Comparison of ENCODE assay signal across 31 cellular contexts in genomic region chrY:12826791-12827190, GRCh38.
DNase-seq lines count a peak whose midpoint lies in the region; ATAC-seq, FAIRE-seq and TF ChIP-seq lines count a peak whose summit lies in the region.
"Had no signal": no experiment of that assay in that cellular context is flagged by ENCODE, and none has a peak within 500 bp of the region (broad histone marks: within the 10 kb centered on the region; RNA-seq: fewer than 3 reads in every experiment).

No MANE protein-coding gene starts in this region.

- H3K9ac ChIP-seq in astrocyte (ENCODE audit: low read length), result no peak overlapping the region
- H3K9ac ChIP-seq: neural progenitor cell, parathyroid adenoma had no signal

- no peak for ATAC-seq in HG03378 (IDR thresholded peaks at IDR 0.05; ENCODE audit: unreplicated experiment)
- ATAC-seq: gastrocnemius medialis; GM12878; stimulated activated naive CD8-positive, alpha-beta T cell treated with anti-CD3 and anti-CD28 coated beads, Interleukin-15, Interleukin-2, amounts not matched to agents 100 U/mL and 50 U/mL, for 24 hours; WTC11 had no signal

- H3K4me1 Mint-ChIP-seq in astrocyte (ENCODE audit: low read depth, unreplicated experiment), result peaks cover 10% of the 10 kb centered on the region
- H3K4me1 Mint-ChIP-seq in activated CD4-positive, alpha-beta memory T cell treated with anti-CD3 and anti-CD28 coated beads, Interleukin-2, amount 10 ng/mL, durations not matched to agents 7 days and 5 days, result no peaks in the 10 kb centered on the region
- H3K4me1 Mint-ChIP-seq: activated CD4-positive, alpha-beta T cell treated with anti-CD3 and anti-CD28 coated beads, Interleukin-2, amount 10 ng/mL, durations not matched to agents 7 days and 5 days; activated naive CD8-positive, alpha-beta T cell treated with anti-CD3 and anti-CD28 coated beads for 36 hours; CD4-positive, CD25-positive, alpha-beta regulatory T cell; neural progenitor cell; WTC11 had no signal

- no peaks in the 10 kb centered on the region for H3K36me3 ChIP-seq in astrocyte (ENCODE audit: insufficient read depth, low read length)
- H3K36me3 ChIP-seq: ascending aorta, gastrocnemius medialis, neural progenitor cell, SJSA1 had no signal

- FAIRE-seq in astrocyte (lab: Jason Lieb, UNC), result no peak
- FAIRE-seq: GM12878 had no signal

- H3K9me3 Mint-ChIP-seq in astrocyte (ENCODE audit: unreplicated experiment), result no peaks in the 10 kb centered on the region
- H3K9me3 Mint-ChIP-seq in activated CD4-positive, alpha-beta memory T cell treated with anti-CD3 and anti-CD28 coated beads, Interleukin-2, amount 10 ng/mL, durations not matched to agents 7 days and 5 days, result no peaks in the 10 kb centered on the region
- H3K9me3 Mint-ChIP-seq: activated CD4-positive, alpha-beta T cell treated with anti-CD3 and anti-CD28 coated beads, Interleukin-2, amount 10 ng/mL, durations not matched to agents 7 days and 5 days; activated naive CD8-positive, alpha-beta T cell treated with anti-CD3 and anti-CD28 coated beads for 36 hours; activated T-cell treated with anti-CD3 and anti-CD28 coated beads, Interleukin-2, amount 50 U/mL, for 24 hours; CD4-positive, CD25-positive, alpha-beta regulatory T cell; dendritic cell treated with granulocyte-macrophage colony-stimulating factor and Interleukin-4, amounts not matched to agents 40 ng/mL and 50 ng/mL, for 4 days; neural progenitor cell; WTC11 had no signal

- H3K27ac ChIP-seq in astrocyte (ENCODE audit: low read depth, low read length), result no peak overlapping the region
- H3K27ac ChIP-seq: 22Rv1, ascending aorta, esophagus muscularis mucosa, gastrocnemius medialis, neural progenitor cell, parathyroid adenoma, SJSA1, testis had no signal

- no peaks in the 10 kb centered on the region for H3K9me3 ChIP-seq in astrocyte (ENCODE audit: insufficient read depth, low read depth, low read length)
- H3K9me3 ChIP-seq: ascending aorta, esophagus muscularis mucosa, gastrocnemius medialis, SJSA1, testis had no signal

- H3K27me3 Mint-ChIP-seq in astrocyte (ENCODE audit: low read depth, unreplicated experiment), result no peaks in the 10 kb centered on the region
- no peaks in the 10 kb centered on the region for H3K27me3 Mint-ChIP-seq in activated CD4-positive, alpha-beta memory T cell treated with anti-CD3 and anti-CD28 coated beads, Interleukin-2, amount 10 ng/mL, durations not matched to agents 7 days and 5 days
- H3K27me3 Mint-ChIP-seq: activated CD4-positive, alpha-beta T cell treated with anti-CD3 and anti-CD28 coated beads, Interleukin-2, amount 10 ng/mL, durations not matched to agents 7 days and 5 days; activated naive CD8-positive, alpha-beta T cell treated with anti-CD3 and anti-CD28 coated beads for 36 hours; activated T-cell treated with anti-CD3 and anti-CD28 coated beads, Interleukin-2, amount 50 U/mL, for 24 hours; CD4-positive, CD25-positive, alpha-beta regulatory T cell; dendritic cell treated with granulocyte-macrophage colony-stimulating factor and Interleukin-4, amounts not matched to agents 40 ng/mL and 50 ng/mL, for 4 days had no signal

- no peaks in the 10 kb centered on the region for H3K4me1 ChIP-seq in astrocyte (ENCODE audit: insufficient read depth, low read length)
- H3K4me1 ChIP-seq: ascending aorta, esophagus muscularis mucosa, gastrocnemius medialis, neural progenitor cell, parathyroid adenoma, SJSA1, testis had no signal

- H3K4me2 ChIP-seq in astrocyte (ENCODE audit: low read length), result no peak overlapping the region
- H3K4me2 ChIP-seq: neural progenitor cell had no signal

- H3K27ac Mint-ChIP-seq in astrocyte (ENCODE audit: unreplicated experiment), result peak overlapping the region; percentile 63
- no peak overlapping the region for H3K27ac Mint-ChIP-seq in activated CD4-positive, alpha-beta memory T cell treated with anti-CD3 and anti-CD28 coated beads, Interleukin-2, amount 10 ng/mL, durations not matched to agents 7 days and 5 days
- H3K27ac Mint-ChIP-seq: activated CD4-positive, alpha-beta T cell treated with anti-CD3 and anti-CD28 coated beads, Interleukin-2, amount 10 ng/mL, durations not matched to agents 7 days and 5 days; activated naive CD8-positive, alpha-beta T cell treated with anti-CD3 and anti-CD28 coated beads for 36 hours; activated T-cell treated with anti-CD3 and anti-CD28 coated beads, Interleukin-2, amount 50 U/mL, for 24 hours; dendritic cell treated with granulocyte-macrophage colony-stimulating factor and Interleukin-4, amounts not matched to agents 40 ng/mL and 50 ng/mL, for 4 days; neural progenitor cell; WTC11 had no signal

- POLR2A ChIA-PET in activated CD4-positive, alpha-beta memory T cell treated with anti-CD3 and anti-CD28 coated beads, Interleukin-2, amount 10 ng/mL, durations not matched to agents 7 days and 5 days (lab: Charles Lee), result no interaction called here

- H3K4me3 Mint-ChIP-seq in astrocyte (ENCODE audit: unreplicated experiment), result no peak overlapping the region
- H3K4me3 Mint-ChIP-seq in activated CD4-positive, alpha-beta memory T cell treated with anti-CD3 and anti-CD28 coated beads, Interleukin-2, amount 10 ng/mL, durations not matched to agents 7 days and 5 days, result no peak overlapping the region
- H3K4me3 Mint-ChIP-seq: activated CD4-positive, alpha-beta T cell treated with anti-CD3 and anti-CD28 coated beads, Interleukin-2, amount 10 ng/mL, durations not matched to agents 7 days and 5 days; activated naive CD8-positive, alpha-beta T cell treated with anti-CD3 and anti-CD28 coated beads for 36 hours; activated T-cell treated with anti-CD3 and anti-CD28 coated beads, Interleukin-2, amount 50 U/mL, for 24 hours; CD4-positive, CD25-positive, alpha-beta regulatory T cell; dendritic cell treated with granulocyte-macrophage colony-stimulating factor and Interleukin-4, amounts not matched to agents 40 ng/mL and 50 ng/mL, for 4 days; neural progenitor cell; WTC11 had no signal

- no peak for TF ChIP-seq CTCF in astrocyte (IDR thresholded peaks at IDR 0.05; ENCODE audit: insufficient read depth, low read depth, low read length)

- H3K27me3 ChIP-seq in astrocyte (ENCODE audit: insufficient read depth, low read length), result no peaks in the 10 kb centered on the region
- H3K27me3 ChIP-seq: ascending aorta, esophagus muscularis mucosa, gastrocnemius medialis, neural progenitor cell, SJSA1, testis had no signal

- no peak overlapping the region for H3K4me3 ChIP-seq in astrocyte (ENCODE audit: insufficient read depth, low read depth, low read length)
- H3K4me3 ChIP-seq: ascending aorta, esophagus muscularis mucosa, gastrocnemius medialis, GM12878, neural progenitor cell, SJSA1, testis had no signal

- CTCF ChIA-PET in activated CD4-positive, alpha-beta memory T cell treated with anti-CD3 and anti-CD28 coated beads, Interleukin-2, amount 10 ng/mL, durations not matched to agents 7 days and 5 days (lab: Charles Lee), result no interaction called here

- no peaks in the 10 kb centered on the region for H3K79me2 ChIP-seq in astrocyte (ENCODE audit: insufficient read depth, low read length)
- H3K79me2 ChIP-seq: parathyroid adenoma had no signal

- no peak overlapping the region for H2AFZ ChIP-seq in astrocyte (ENCODE audit: low read depth, low read length)
- H2AFZ ChIP-seq: neural progenitor cell, parathyroid adenoma had no signal

- DNase-seq in A172 (ENCODE audit: low spot score), result peak; percentile 31
- DNase-seq in HCEC 1CT, result peak; percentile 33
- DNase-seq in astrocyte (ENCODE audit: low read depth), result no peak
- peak; percentile 8 for DNase-seq in glomerular visceral epithelial cell (ENCODE audit: extremely low spot score)
- DNase-seq in NCI-H446 (lab: John Stamatoyannopoulos, UW), result no peak
- no peak for DNase-seq in hippocampal formation (lab: John Stamatoyannopoulos, UW)
- DNase-seq in activated CD4-positive, alpha-beta memory T cell treated with anti-CD3 and anti-CD28 coated beads, Interleukin-2, amount 10 ng/mL, durations not matched to agents 7 days and 5 days, result no peak
- DNase-seq: activated CD4-positive, alpha-beta T cell treated with anti-CD3 and anti-CD28 coated beads, Interleukin-2, amount 10 ng/mL, durations not matched to agents 7 days and 5 days; activated gamma-delta T cell; activated naive CD8-positive, alpha-beta T cell treated with anti-CD3 and anti-CD28 coated beads for 36 hours; activated T-cell treated with anti-CD3 and anti-CD28 coated beads, Interleukin-2, amount 50 U/mL, for 24 hours; caudate nucleus; CD4-positive, CD25-positive, alpha-beta regulatory T cell; gastrocnemius medialis; Kasumi-1; NCI-H1417 treated with DMSO at 0.1 percent for 48 hours; NCI-H2081 treated with DMSO at 0.1 percent for 48 hours; NCI-H345; stimulated activated CD4-positive, alpha-beta T cell treated with anti-CD3 and anti-CD28 coated beads, Interleukin-1b, Interleukin-23, amount 100 ng/mL, for 48 hours; stimulated activated naive CD8-positive, alpha-beta T cell treated with anti-CD3 and anti-CD28 coated beads, Interleukin-15, Interleukin-2, amounts not matched to agents 100 U/mL and 50 U/mL, for 24 hours; testis had no signal

- H4K20me1 ChIP-seq in astrocyte (ENCODE audit: insufficient read depth, low read length), result no peaks in the 10 kb centered on the region

- H3K36me3 Mint-ChIP-seq in astrocyte (ENCODE audit: low read depth, unreplicated experiment), result no peaks in the 10 kb centered on the region
- H3K36me3 Mint-ChIP-seq in activated CD4-positive, alpha-beta memory T cell treated with anti-CD3 and anti-CD28 coated beads, Interleukin-2, amount 10 ng/mL, durations not matched to agents 7 days and 5 days (ENCODE audit: low read depth), result peaks cover 12% of the 10 kb centered on the region
- H3K36me3 Mint-ChIP-seq: CD4-positive, CD25-positive, alpha-beta regulatory T cell; neural progenitor cell had no signal

Comparison
In these comparisons a context has a peak if more than half of its experiments do, and no peak if none do; other contexts are left out.
1. DNase-seq: peak in A172 (single experiment), HCEC 1CT (single experiment) and glomerular visceral epithelial cell (single experiment); none in astrocyte (single experiment), NCI-H446 (0 of 2), hippocampal formation (0 of 2) and activated CD4-positive, alpha-beta memory T cell treated with anti-CD3 and anti-CD28 coated beads, Interleukin-2, amount 10 ng/mL, durations not matched to agents 7 days and 5 days (single experiment).